In the genomic region with DNA sequence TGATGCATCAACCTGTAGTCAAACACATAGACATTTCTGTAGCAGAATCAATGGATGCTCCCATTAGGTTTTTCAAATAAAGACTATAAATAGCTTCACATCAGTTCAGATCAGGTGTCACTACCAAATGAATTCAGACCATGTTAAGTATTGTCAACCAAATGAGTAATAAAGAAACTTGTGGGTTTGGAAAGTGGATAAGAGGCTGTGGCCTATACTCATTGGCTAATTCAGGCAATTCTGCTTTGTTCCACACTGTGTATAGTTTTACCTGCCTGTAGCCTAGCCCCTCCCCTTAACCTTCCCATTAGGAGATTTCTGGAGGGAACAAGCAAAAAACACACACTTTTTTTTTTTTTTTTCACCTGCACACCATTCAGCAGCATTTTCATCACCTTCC, we compare ENCODE assay signal across 18 cellular contexts.
A peak's percentile ranks its signal among the peaks of the same experiment; 100 is the strongest.
DNase-seq lines count a peak whose midpoint lies in the region; ATAC-seq lines count a peak whose summit lies in the region.
"Had no signal": no experiment of that assay in that cellular context is flagged by ENCODE, and none has a peak within 500 bp of the region (broad histone marks: within the 10 kb centered on the region; RNA-seq: fewer than 3 reads in every experiment).

No MANE protein-coding gene starts in this region.

- no peaks in the 10 kb centered on the region for H3K27me3 Mint-ChIP-seq in activated T-helper 2 cell treated with anti-CD3 and anti-CD28 coated beads, Interferon-gamma antibody, Interleukin-2, Interleukin-4, amounts not matched to agents 10 μg/mL and 5 μg/mL and 100 μg/mL, durations not matched to agents 14 hours and 24 hours and 36 hours (ENCODE audit: low read depth)

- peak; percentile 40 to 68 for ATAC-seq in activated naive CD4-positive, alpha-beta T cell treated with anti-CD3 and anti-CD28 coated beads, Interleukin-2, amount 50 U/mL, for 72 hours
- ATAC-seq in HG02588 (IDR thresholded peaks at IDR 0.05; ENCODE audit: unreplicated experiment) (peak; percentile 79), HG03378 (IDR thresholded peaks at IDR 0.05; ENCODE audit: unreplicated experiment) (peak; percentile 71)
- peak; percentile 61 for ATAC-seq in stimulated activated naive CD8-positive, alpha-beta T cell treated with anti-CD3 and anti-CD28 coated beads, Interleukin-15, Interleukin-2, amounts not matched to agents 100 U/mL and 50 U/mL, for 24 hours
- ATAC-seq: activated CD8-positive, alpha-beta memory T cell treated with anti-CD3 and anti-CD28 coated beads, Interleukin-2, amount 10 ng/mL, durations not matched to agents 7 days and 5 days; natural killer cell had no signal

- no peak overlapping the region for H3K4me3 Mint-ChIP-seq in activated T-helper 2 cell treated with anti-CD3 and anti-CD28 coated beads, Interferon-gamma antibody, Interleukin-2, Interleukin-4, amounts not matched to agents 10 μg/mL and 5 μg/mL and 100 μg/mL, durations not matched to agents 14 hours and 24 hours and 36 hours (ENCODE audit: low read depth)
- H3K4me3 Mint-ChIP-seq: activated CD8-positive, alpha-beta memory T cell treated with anti-CD3 and anti-CD28 coated beads, Interleukin-2, amount 10 ng/mL, durations not matched to agents 7 days and 5 days; natural killer cell had no signal

- DNase-seq in activated naive CD4-positive, alpha-beta T cell treated with anti-CD3 and anti-CD28 coated beads, Interleukin-2, amount 50 U/mL, for 72 hours (ENCODE audit: low spot score in 2 of 2) = no peak
- DNase-seq in activated naive CD4-positive, alpha-beta T cell treated with anti-CD3 and anti-CD28 coated beads, Interleukin-2, amount 50 U/mL, for 16 hours = no peak
- no peak for DNase-seq in stimulated activated naive CD8-positive, alpha-beta T cell treated with anti-CD3 and anti-CD28 coated beads, Interleukin-15, Interleukin-2, amounts not matched to agents 100 U/mL and 50 U/mL, for 24 hours
- DNase-seq in dedifferentiated amniotic fluid mesenchymal stem cell (ENCODE audit: extremely low spot score) (no peak), HCEC 1CT (no peak)
- no peak for DNase-seq in activated T-helper 2 cell treated with anti-CD3 and anti-CD28 coated beads, Interferon-gamma antibody, Interleukin-2, Interleukin-4, amounts not matched to agents 10 μg/mL and 5 μg/mL and 100 μg/mL, durations not matched to agents 14 hours and 24 hours and 36 hours (ENCODE audit: low spot score)
- DNase-seq: activated CD4-positive, alpha-beta T cell treated with anti-CD3 and anti-CD28 coated beads for 1 hour; activated CD8-positive, alpha-beta memory T cell treated with anti-CD3 and anti-CD28 coated beads, Interleukin-2, amount 10 ng/mL, durations not matched to agents 7 days and 5 days; BE2C; cortex of kidney; DND-41; KBM-7; natural killer cell; NCI-H1694 treated with DMSO at 0.1 percent for 48 hours; PC-3; SHP77 treated with DMSO at 0.1 percent for 48 hours had no signal

- no peak overlapping the region for H3K27ac Mint-ChIP-seq in activated naive CD4-positive, alpha-beta T cell treated with anti-CD3 and anti-CD28 coated beads, Interleukin-2, amount 50 U/mL, for 72 hours
- H3K27ac Mint-ChIP-seq in activated T-helper 2 cell treated with anti-CD3 and anti-CD28 coated beads, Interferon-gamma antibody, Interleukin-2, Interleukin-4, amounts not matched to agents 10 μg/mL and 5 μg/mL and 100 μg/mL, durations not matched to agents 14 hours and 24 hours and 36 hours = no peak overlapping the region
- H3K27ac Mint-ChIP-seq: activated CD8-positive, alpha-beta memory T cell treated with anti-CD3 and anti-CD28 coated beads, Interleukin-2, amount 10 ng/mL, durations not matched to agents 7 days and 5 days; natural killer cell had no signal

- intact Hi-C loops in activated T-helper 2 cell treated with anti-CD3 and anti-CD28 coated beads, Interferon-gamma antibody, Interleukin-2, Interleukin-4, amounts not matched to agents 10 μg/mL and 5 μg/mL and 100 μg/mL, durations not matched to agents 14 hours and 24 hours and 36 hours (cut with micrococcal nuclease) = loop anchor here (2.0 to 5.0 kb wide), 3 partner anchors 132 to 308 kb away; no protein-coding TSS in a partner anchor

- H3K9me3 Mint-ChIP-seq in activated naive CD4-positive, alpha-beta T cell treated with anti-CD3 and anti-CD28 coated beads, Interleukin-2, amount 50 U/mL, for 72 hours = no peaks in the 10 kb centered on the region
- H3K9me3 Mint-ChIP-seq in activated T-helper 2 cell treated with anti-CD3 and anti-CD28 coated beads, Interferon-gamma antibody, Interleukin-2, Interleukin-4, amounts not matched to agents 10 μg/mL and 5 μg/mL and 100 μg/mL, durations not matched to agents 14 hours and 24 hours and 36 hours = peaks cover 10% of the 10 kb centered on the region

- peaks cover 20% of the 10 kb centered on the region for H3K4me1 Mint-ChIP-seq in activated T-helper 2 cell treated with anti-CD3 and anti-CD28 coated beads, Interferon-gamma antibody, Interleukin-2, Interleukin-4, amounts not matched to agents 10 μg/mL and 5 μg/mL and 100 μg/mL, durations not matched to agents 14 hours and 24 hours and 36 hours (ENCODE audit: low read depth)
- H3K4me1 Mint-ChIP-seq: natural killer cell had no signal

- no peaks in the 10 kb centered on the region for H3K36me3 Mint-ChIP-seq in activated naive CD4-positive, alpha-beta T cell treated with anti-CD3 and anti-CD28 coated beads, Interleukin-2, amount 50 U/mL, for 72 hours
- H3K36me3 Mint-ChIP-seq in activated T-helper 2 cell treated with anti-CD3 and anti-CD28 coated beads, Interferon-gamma antibody, Interleukin-2, Interleukin-4, amounts not matched to agents 10 μg/mL and 5 μg/mL and 100 μg/mL, durations not matched to agents 14 hours and 24 hours and 36 hours (ENCODE audit: low read depth) = no peaks in the 10 kb centered on the region
- H3K36me3 Mint-ChIP-seq: activated CD8-positive, alpha-beta memory T cell treated with anti-CD3 and anti-CD28 coated beads, Interleukin-2, amount 10 ng/mL, durations not matched to agents 7 days and 5 days; natural killer cell had no signal
